In genomic region chr13:73465629-73465974, GRCh38 we compare ENCODE assay signal across 2 cellular contexts.
TF ChIP-seq lines count a peak whose summit lies in the region.

No MANE protein-coding gene starts in this region.

TF ChIP-seq in A549, 52 proteins besides CTCF, POLR2A, EP300 and RAD21:
- TF ChIP-seq MAFK (IDR thresholded peaks at IDR 0.05; ENCODE audit: partially characterized antibody) (peak; percentile 69), FOSL2 (IDR thresholded peaks at IDR 0.05) (no peak), FOSL2 (CRISPR knock-in tag; IDR thresholded peaks at IDR 0.05) (peak; percentile 22; the same call in 1 of the 2 replicates), JUNB (IDR thresholded peaks at IDR 0.05) (0 out of 2 replicates have a peak, but pooled peaks have one; percentile 18), NR3C1 (IDR thresholded peaks at IDR 0.05) (no peak)

TF ChIP-seq in IMR-90, 13 proteins besides CTCF, POLR2A, EP300 and RAD21:
- TF ChIP-seq MAFK (IDR thresholded peaks at IDR 0.05; ENCODE audit: low read depth, low read length) (no peak), RFX5 (IDR thresholded peaks at IDR 0.05; ENCODE audit: low read depth, low read length) (no peak), NFE2L2 (IDR thresholded peaks at IDR 0.05; ENCODE audit: low read depth, low read length) (no peak), CEBPB (IDR thresholded peaks at IDR 0.05; ENCODE audit: low read depth, low read length) (no peak), CHD1 (IDR thresholded peaks at IDR 0.05; ENCODE audit: low read depth, low read length) (no peak), FOS (IDR thresholded peaks at IDR 0.05; ENCODE audit: low read depth, low read length) (no peak), SMC3 (IDR thresholded peaks at IDR 0.05; ENCODE audit: low read depth, low read length) (no peak), MXI1 (IDR thresholded peaks at IDR 0.05; ENCODE audit: borderline replicate concordance, low read depth, low read length) (no peak), RCOR1 (IDR thresholded peaks at IDR 0.05; ENCODE audit: insufficient replicate concordance, low read length) (no peak), USF2 (IDR thresholded peaks at IDR 0.05; ENCODE audit: low read depth, low read length) (no peak), ELK1 (IDR thresholded peaks at IDR 0.05; ENCODE audit: borderline replicate concordance, low read depth, low read length) (no peak), MAZ (IDR thresholded peaks at IDR 0.05; ENCODE audit: borderline replicate concordance, low read depth, low read length) (no peak), BHLHE40 (IDR thresholded peaks at IDR 0.05; ENCODE audit: low read depth, low read length) (no peak)
